11 cellular contexts compared by ENCODE assay signal in genomic region chr20:47857994-47858557, GRCh38.
DNase-seq lines count a peak whose midpoint lies in the region; ATAC-seq and TF ChIP-seq lines count a peak whose summit lies in the region.
"Had no signal": no experiment of that assay in that cellular context is flagged by ENCODE, and none has a peak within 500 bp of the region (broad histone marks: within the 10 kb centered on the region; RNA-seq: fewer than 3 reads in every experiment).

No MANE protein-coding gene starts in this region.

- TF ChIP-seq CTCF in vagina (IDR thresholded peaks at IDR 0.05), result no peak

- H3K4me1 ChIP-seq in mesodermal cell (ENCODE audit: control insufficient read depth, insufficient read depth, low read length, poor library complexity, severe bottlenecking), result peaks cover 14% of the 10 kb centered on the region
- peaks cover 23% of the 10 kb centered on the region for H3K4me1 ChIP-seq in vagina
- H3K4me1 ChIP-seq: left lung had no signal

- H3K4me3 Mint-ChIP-seq in effector memory CD8-positive, alpha-beta T cell, result no peak overlapping the region

- peaks cover 6% of the 10 kb centered on the region for H3K9me3 ChIP-seq in mesodermal cell (ENCODE audit: control insufficient read depth, low read length)
- no peaks in the 10 kb centered on the region for H3K9me3 ChIP-seq in vagina

- H3K27me3 ChIP-seq in vagina, result no peaks in the 10 kb centered on the region

- 81 to 89% methylated on average over 2 to 11 of the region's 11 CpGs for WGBS in mesodermal cell (ENCODE audit: insufficient coverage in 2 of 2), 2 experiments

- H3K27ac Mint-ChIP-seq in effector memory CD8-positive, alpha-beta T cell, result no peak overlapping the region

- ATAC-seq in Right ventricle myocardium inferior (peak; percentile 55), GM18519 (IDR thresholded peaks at IDR 0.05; ENCODE audit: low FRiP score, unreplicated experiment) (no peak), GM21529 (IDR thresholded peaks at IDR 0.05; ENCODE audit: unreplicated experiment) (no peak)
- no peak for ATAC-seq in effector memory CD8-positive, alpha-beta T cell (replicated peaks)

- H3K4me1 Mint-ChIP-seq in effector memory CD8-positive, alpha-beta T cell (ENCODE audit: low read depth in 2 of 2), result no peaks in the 10 kb centered on the region

- no peaks in the 10 kb centered on the region for H3K36me3 Mint-ChIP-seq in effector memory CD8-positive, alpha-beta T cell (ENCODE audit: insufficient read depth)

- H3K27ac ChIP-seq in mesodermal cell (ENCODE audit: low read depth, low read length, severe bottlenecking) (peak overlapping the region; percentile 43), vagina (peak overlapping the region; percentile 78)
- H3K27ac ChIP-seq: left lung had no signal

- no peaks in the 10 kb centered on the region for H3K9me3 Mint-ChIP-seq in effector memory CD8-positive, alpha-beta T cell

- no peaks in the 10 kb centered on the region for H3K36me3 ChIP-seq in mesodermal cell (ENCODE audit: control insufficient read depth, insufficient read depth, low read length)
- no peaks in the 10 kb centered on the region for H3K36me3 ChIP-seq in vagina
- H3K36me3 ChIP-seq: left lung had no signal

- no peak overlapping the region for H3K4me3 ChIP-seq in mesodermal cell (ENCODE audit: extremely low read depth, insufficient read depth, low read length, poor library complexity, severe bottlenecking)
- H3K4me3 ChIP-seq in vagina, result no peak overlapping the region
- H3K4me3 ChIP-seq: left lung had no signal

- intact Hi-C loops in Right ventricle myocardium inferior (cut with DNase I) (loop anchor here (5.0 kb wide), 2 partner anchors 71 to 764 kb away; partner anchors contain the start of gene SULF2), cardiac septum (cut with DNase I) (no loop called here), vagina (cut with DNase I) (no loop called here)

- no peak for TF ChIP-seq POLR2A in vagina (IDR thresholded peaks at IDR 0.05)

- H3K27me3 Mint-ChIP-seq in effector memory CD8-positive, alpha-beta T cell, result peaks cover 26 to 29% of the 10 kb centered on the region in 2 donors

- DNase-seq in Right ventricle myocardium inferior (ENCODE audit: missing footprints), result no peak
- no peak for DNase-seq in cardiac septum (ENCODE audit: low spot score)
- DNase-seq in dermis blood vessel endothelial cell, result peak; percentile 71
- no peak for DNase-seq in vagina (ENCODE audit: extremely low spot score in 2 of 2)
- DNase-seq in effector memory CD8-positive, alpha-beta T cell, result no peak
- DNase-seq: activated CD8-positive, alpha-beta memory T cell treated with anti-CD3 and anti-CD28 coated beads, Interleukin-2, amount 50 U/mL, for 4 hours; left lung; PC-3 had no signal
